In genomic region chr15:80953953-80954778, GRCh38 we compare ENCODE assay signal across 1 cellular context.
TF ChIP-seq lines count a peak whose summit lies in the region.

No MANE protein-coding gene starts in this region.

TF ChIP-seq in HepG2, 621 proteins besides CTCF, POLR2A, EP300 and RAD21 (continued from another document):
- TF ChIP-seq ZNF451 (CRISPR knock-in tag; IDR thresholded peaks at IDR 0.05) (no peak), SRF (IDR thresholded peaks at IDR 0.05; ENCODE audit: low read depth, low read length) (peak; percentile 76; the same call in 1 of the 2 replicates), PATZ1 (CRISPR knock-in tag; IDR thresholded peaks at IDR 0.05) (peak; percentile 55; the same call in 1 of the 2 replicates), GATA4 (IDR thresholded peaks at IDR 0.05; ENCODE audit: borderline replicate concordance, low read depth) (no peak; the same call in 1 of the 2 replicates), ZNF136 (CRISPR knock-in tag; IDR thresholded peaks at IDR 0.05; ENCODE audit: low read depth) (no peak), PHF5A (CRISPR knock-in tag; IDR thresholded peaks at IDR 0.05; ENCODE audit: low read depth, unreplicated experiment) (no peak), RARA (CRISPR knock-in tag; IDR thresholded peaks at IDR 0.05) (peak; percentile 45), SOX13 (IDR thresholded peaks at IDR 0.05) (peak; percentile 68), SOX13 (CRISPR knock-in tag; conservative IDR thresholded peaks at IDR 0.05 in 1 of 2, IDR thresholded peaks at IDR 0.05 in 1 of 2) (peak in 1 of 2 experiments; percentile 69; a peak in 2 of 4 replicates), NFATC3 (CRISPR knock-in tag; IDR thresholded peaks at IDR 0.05) (no peak), NCOR1 (IDR thresholded peaks at IDR 0.05; ENCODE audit: borderline replicate concordance, low read length) (0 out of 2 replicates have a peak, but pooled peaks have one; percentile 19), NFE2L2 (IDR thresholded peaks at IDR 0.05; ENCODE audit: low read length) (peak; percentile 67; the same call in 1 of the 2 replicates)
- TF ChIP-seq, protein P1, sequence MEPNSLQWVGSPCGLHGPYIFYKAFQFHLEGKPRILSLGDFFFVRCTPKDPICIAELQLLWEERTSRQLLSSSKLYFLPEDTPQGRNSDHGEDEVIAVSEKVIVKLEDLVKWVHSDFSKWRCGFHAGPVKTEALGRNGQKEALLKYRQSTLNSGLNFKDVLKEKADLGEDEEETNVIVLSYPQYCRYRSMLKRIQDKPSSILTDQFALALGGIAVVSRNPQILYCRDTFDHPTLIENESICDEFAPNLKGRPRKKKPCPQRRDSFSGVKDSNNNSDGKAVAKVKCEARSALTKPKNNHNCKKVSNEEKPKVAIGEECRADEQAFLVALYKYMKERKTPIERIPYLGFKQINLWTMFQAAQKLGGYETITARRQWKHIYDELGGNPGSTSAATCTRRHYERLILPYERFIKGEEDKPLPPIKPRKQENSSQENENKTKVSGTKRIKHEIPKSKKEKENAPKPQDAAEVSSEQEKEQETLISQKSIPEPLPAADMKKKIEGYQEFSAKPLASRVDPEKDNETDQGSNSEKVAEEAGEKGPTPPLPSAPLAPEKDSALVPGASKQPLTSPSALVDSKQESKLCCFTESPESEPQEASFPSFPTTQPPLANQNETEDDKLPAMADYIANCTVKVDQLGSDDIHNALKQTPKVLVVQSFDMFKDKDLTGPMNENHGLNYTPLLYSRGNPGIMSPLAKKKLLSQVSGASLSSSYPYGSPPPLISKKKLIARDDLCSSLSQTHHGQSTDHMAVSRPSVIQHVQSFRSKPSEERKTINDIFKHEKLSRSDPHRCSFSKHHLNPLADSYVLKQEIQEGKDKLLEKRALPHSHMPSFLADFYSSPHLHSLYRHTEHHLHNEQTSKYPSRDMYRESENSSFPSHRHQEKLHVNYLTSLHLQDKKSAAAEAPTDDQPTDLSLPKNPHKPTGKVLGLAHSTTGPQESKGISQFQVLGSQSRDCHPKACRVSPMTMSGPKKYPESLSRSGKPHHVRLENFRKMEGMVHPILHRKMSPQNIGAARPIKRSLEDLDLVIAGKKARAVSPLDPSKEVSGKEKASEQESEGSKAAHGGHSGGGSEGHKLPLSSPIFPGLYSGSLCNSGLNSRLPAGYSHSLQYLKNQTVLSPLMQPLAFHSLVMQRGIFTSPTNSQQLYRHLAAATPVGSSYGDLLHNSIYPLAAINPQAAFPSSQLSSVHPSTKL (CRISPR knock-in tag; IDR thresholded peaks at IDR 0.05), result 0 out of 2 replicates have a peak, but pooled peaks have one; percentile 27
- TF ChIP-seq, protein P2, sequence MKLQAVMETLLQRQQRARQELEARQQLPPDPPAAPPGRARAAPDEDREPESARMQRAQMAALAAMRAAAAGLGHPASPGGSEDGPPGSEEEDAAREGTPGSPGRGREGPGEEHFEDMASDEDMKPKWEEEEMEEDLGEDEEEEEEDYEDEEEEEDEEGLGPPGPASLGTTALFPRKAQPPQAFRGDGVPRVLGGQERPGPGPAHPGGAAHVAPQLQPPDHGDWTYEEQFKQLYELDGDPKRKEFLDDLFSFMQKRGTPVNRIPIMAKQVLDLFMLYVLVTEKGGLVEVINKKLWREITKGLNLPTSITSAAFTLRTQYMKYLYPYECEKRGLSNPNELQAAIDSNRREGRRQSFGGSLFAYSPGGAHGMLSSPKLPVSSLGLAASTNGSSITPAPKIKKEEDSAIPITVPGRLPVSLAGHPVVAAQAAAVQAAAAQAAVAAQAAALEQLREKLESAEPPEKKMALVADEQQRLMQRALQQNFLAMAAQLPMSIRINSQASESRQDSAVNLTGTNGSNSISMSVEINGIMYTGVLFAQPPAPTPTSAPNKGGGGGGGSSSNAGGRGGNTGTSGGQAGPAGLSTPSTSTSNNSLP (IDR thresholded peaks at IDR 0.05; ENCODE audit: low read depth, low read length), result 0 out of 2 replicates have a peak, but pooled peaks have one; percentile 34
